ENCODE assay signal across 1 cellular context in genomic region chr10:48575901-48576300, GRCh38.
TF ChIP-seq lines count a peak whose summit lies in the region.

No MANE protein-coding gene starts in this region.

TF ChIP-seq in IMR-90, 13 proteins besides CTCF, POLR2A, EP300 and RAD21 (continued from another document):
- no peak for TF ChIP-seq ELK1 (IDR thresholded peaks at IDR 0.05; ENCODE audit: borderline replicate concordance, low read depth, low read length)
- TF ChIP-seq RCOR1 (IDR thresholded peaks at IDR 0.05; ENCODE audit: insufficient replicate concordance, low read length), result no peak
